Comparison of ENCODE assay signal across 20 cellular contexts in the genomic region with DNA sequence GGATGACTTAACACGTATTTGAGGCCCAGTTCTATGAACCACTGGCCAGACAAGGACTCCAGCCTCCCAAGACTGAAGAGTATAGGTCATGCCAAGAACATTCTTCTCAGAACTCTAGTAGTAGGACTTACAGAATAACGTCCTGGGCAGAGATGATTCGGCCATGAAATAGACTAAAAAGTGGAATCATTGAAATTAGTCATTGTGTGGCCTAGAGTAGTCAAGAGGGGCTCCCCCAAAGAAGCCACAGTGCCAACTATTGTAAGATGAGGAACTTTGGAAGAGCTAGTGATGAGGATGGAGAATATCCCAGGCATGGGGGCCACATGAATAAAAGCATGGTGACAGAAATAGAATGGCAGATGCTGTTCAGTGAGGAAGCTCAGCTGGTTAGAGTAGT.
DNase-seq lines count a peak whose midpoint lies in the region; ATAC-seq, FAIRE-seq and TF ChIP-seq lines count a peak whose summit lies in the region.
"Had no signal": no experiment of that assay in that cellular context is flagged by ENCODE, and none has a peak within 500 bp of the region (broad histone marks: within the 10 kb centered on the region; RNA-seq: fewer than 3 reads in every experiment).

No MANE protein-coding gene starts in this region.

- peak overlapping the region; percentile 41 for H3K4me3 Mint-ChIP-seq in HFFc6
- H3K4me3 Mint-ChIP-seq in activated naive CD4-positive, alpha-beta T cell treated with anti-CD3 and anti-CD28 coated beads, Interleukin-2, amount 10 ng/mL, durations not matched to agents 7 days and 5 days, result no peak overlapping the region
- H3K4me3 Mint-ChIP-seq: activated CD4-positive, alpha-beta T cell treated with anti-CD3 and anti-CD28 coated beads, Interleukin-2, amount 10 ng/mL, durations not matched to agents 24 days and 14 days; immature natural killer cell; neural crest cell had no signal

- no peaks in the 10 kb centered on the region for H3K36me3 ChIP-seq in kidney (ENCODE audit: control insufficient read depth in 1 of 2, insufficient read depth in 2 of 2, low read length in 2 of 2)

- no peaks in the 10 kb centered on the region for H3K9me3 ChIP-seq in kidney (ENCODE audit: control insufficient read depth in 1 of 2, low read length in 2 of 2)

- peak overlapping the region; percentile 96 for H3K27ac Mint-ChIP-seq in HFFc6
- H3K27ac Mint-ChIP-seq in activated naive CD4-positive, alpha-beta T cell treated with anti-CD3 and anti-CD28 coated beads, Interleukin-2, amount 10 ng/mL, durations not matched to agents 7 days and 5 days, result no peak overlapping the region
- H3K27ac Mint-ChIP-seq: activated CD4-positive, alpha-beta T cell treated with anti-CD3 and anti-CD28 coated beads, Interleukin-2, amount 10 ng/mL, durations not matched to agents 24 days and 14 days; immature natural killer cell had no signal

- FAIRE-seq in kidney (lab: Jason Lieb, UNC), result no peak

- peak overlapping the region; percentile 18 to 88 for H3K27ac ChIP-seq in kidney (ENCODE audit: low read depth in 2 of 2, low read length in 2 of 2)

- peak; percentile 52 for ATAC-seq in stimulated activated naive CD8-positive, alpha-beta T cell treated with anti-CD3 and anti-CD28 coated beads, Interleukin-15, Interleukin-2, amounts not matched to agents 100 U/mL and 50 U/mL, for 24 hours
- no peak for ATAC-seq in GM18517 (IDR thresholded peaks at IDR 0.05; ENCODE audit: unreplicated experiment)
- no peak for ATAC-seq in GM18519 (IDR thresholded peaks at IDR 0.05; ENCODE audit: low FRiP score, unreplicated experiment)
- ATAC-seq: Panc1 had no signal

- CTCF ChIA-PET in activated naive CD4-positive, alpha-beta T cell treated with anti-CD3 and anti-CD28 coated beads, Interleukin-2, amount 10 ng/mL, durations not matched to agents 7 days and 5 days (lab: Charles Lee), result no interaction called here

- H3K4me3 ChIP-seq in kidney (ENCODE audit: low read length in 2 of 2), result no peak overlapping the region
- H3K4me3 ChIP-seq: MG63 had no signal

- peaks cover 72% of the 10 kb centered on the region for H3K4me1 Mint-ChIP-seq in HFFc6 (ENCODE audit: low read depth)
- H3K4me1 Mint-ChIP-seq in activated naive CD4-positive, alpha-beta T cell treated with anti-CD3 and anti-CD28 coated beads, Interleukin-2, amount 10 ng/mL, durations not matched to agents 7 days and 5 days, result peaks cover 35% of the 10 kb centered on the region

- H3K4me1 ChIP-seq in kidney (ENCODE audit: control insufficient read depth in 1 of 2, insufficient read depth in 1 of 2, low read depth in 1 of 2, low read length in 2 of 2), result peaks cover 3% of the 10 kb centered on the region in 2 donors

- no peaks in the 10 kb centered on the region; the same call in 1 of the 2 replicates for H3K36me3 Mint-ChIP-seq in HFFc6 (ENCODE audit: low read depth)
- no peaks in the 10 kb centered on the region for H3K36me3 Mint-ChIP-seq in activated naive CD4-positive, alpha-beta T cell treated with anti-CD3 and anti-CD28 coated beads, Interleukin-2, amount 10 ng/mL, durations not matched to agents 7 days and 5 days

- no peak overlapping the region for H3K9ac ChIP-seq in kidney (ENCODE audit: low read length in 2 of 2)

- DNase-seq in activated CD4-positive, alpha-beta T cell treated with anti-CD3 and anti-CD28 coated beads for 48 hours, result peak; percentile 17
- no peak for DNase-seq in activated CD4-positive, alpha-beta T cell treated with anti-CD3 and anti-CD28 coated beads, Interleukin-2, amount 50 U/mL, for 48 hours
- DNase-seq in HFFc6 (no peak), kidney (no peak)
- DNase-seq in stimulated activated naive CD8-positive, alpha-beta T cell treated with anti-CD3 and anti-CD28 coated beads, Interleukin-15, Interleukin-2, amounts not matched to agents 100 U/mL and 50 U/mL, for 24 hours, result no peak
- no peak for DNase-seq in activated naive CD4-positive, alpha-beta T cell treated with anti-CD3 and anti-CD28 coated beads, Interleukin-2, amount 10 ng/mL, durations not matched to agents 7 days and 5 days
- DNase-seq: 8988T; activated CD4-positive, alpha-beta T cell treated with anti-CD3 and anti-CD28 coated beads, Interleukin-2, amount 10 ng/mL, durations not matched to agents 24 days and 14 days; Calu3; central memory CD4-positive, alpha-beta T cell; effector CD8-positive, alpha-beta T cell; head of caudate nucleus; immature natural killer cell; mesendoderm; MG63; stimulated activated CD4-positive, alpha-beta T cell treated with anti-CD3 and anti-CD28 coated beads, Interleukin-1b, Interleukin-23, amount 100 ng/mL, for 48 hours had no signal

- TF ChIP-seq CTCF in HFFc6 (IDR thresholded peaks at IDR 0.05) (no peak), kidney (IDR thresholded peaks at IDR 0.05; ENCODE audit: borderline replicate concordance, extremely low read depth, insufficient read depth) (no peak)

- no peaks in the 10 kb centered on the region for H3K9me3 Mint-ChIP-seq in HFFc6
- H3K9me3 Mint-ChIP-seq in activated naive CD4-positive, alpha-beta T cell treated with anti-CD3 and anti-CD28 coated beads, Interleukin-2, amount 10 ng/mL, durations not matched to agents 7 days and 5 days, result peaks cover 6% of the 10 kb centered on the region
- H3K9me3 Mint-ChIP-seq: immature natural killer cell had no signal

- intact Hi-C loops in kidney (cut with DNase I), result no loop called here

- no peaks in the 10 kb centered on the region for H3K27me3 Mint-ChIP-seq in HFFc6 (ENCODE audit: insufficient read depth)
- H3K27me3 Mint-ChIP-seq in activated naive CD4-positive, alpha-beta T cell treated with anti-CD3 and anti-CD28 coated beads, Interleukin-2, amount 10 ng/mL, durations not matched to agents 7 days and 5 days, result peaks cover 18% of the 10 kb centered on the region
